In genomic region chr3:185460719-185461350, GRCh38 we compare ENCODE assay signal across 10 cellular contexts. TPM values are rescaled to one million over a fixed set of nuclear protein-coding genes. Genes with fewer than 3 reads are reported as not detected.
DNase-seq lines count a peak whose midpoint lies in the region; ATAC-seq, FAIRE-seq and TF ChIP-seq lines count a peak whose summit lies in the region.
"Had no signal": no experiment of that assay in that cellular context is flagged by ENCODE, and none has a peak within 500 bp of the region (broad histone marks: within the 10 kb centered on the region; RNA-seq: fewer than 3 reads in every experiment).

No MANE protein-coding gene starts in this region.

- DNase-seq in ELR (ENCODE audit: low read depth) (peak; percentile 55), bronchial epithelial cell (ENCODE audit: low read depth) (peak; percentile 47), NCI-H1436 treated with DMSO at 0.1 percent for 48 hours (lab: John Stamatoyannopoulos, UW) (no peak), GM19238 (ENCODE audit: insufficient read length, low spot score) (no peak), DMS79 treated with DMSO at 0.1 percent for 48 hours (lab: John Stamatoyannopoulos, UW) (no peak)
- no peak for DNase-seq in activated T-cell treated with anti-CD3 and anti-CD28 coated beads, Interleukin-2, amount 50 U/mL, for 4 hours

- H3K27me3 Mint-ChIP-seq in nephron (ENCODE audit: low read depth): no peaks in the 10 kb centered on the region
- H3K27me3 Mint-ChIP-seq in activated T-cell treated with anti-CD3 and anti-CD28 coated beads, Interleukin-2, amount 50 U/mL, for 4 hours (ENCODE audit: low read depth): no peaks in the 10 kb centered on the region

- H3K4me3 Mint-ChIP-seq in nephron: no peak overlapping the region
- no peak overlapping the region for H3K4me3 Mint-ChIP-seq in activated T-cell treated with anti-CD3 and anti-CD28 coated beads, Interleukin-2, amount 50 U/mL, for 4 hours

- H3K36me3 ChIP-seq in bronchial epithelial cell (ENCODE audit: control insufficient read depth, insufficient read depth, low read length): peaks cover 2% of the 10 kb centered on the region

- H3K27me3 ChIP-seq in bronchial epithelial cell (ENCODE audit: control insufficient read depth, insufficient read depth, low read length): no peaks in the 10 kb centered on the region

- H3K36me3 Mint-ChIP-seq in nephron (ENCODE audit: low read depth): peaks cover 38% of the 10 kb centered on the region
- no peaks in the 10 kb centered on the region for H3K36me3 Mint-ChIP-seq in activated T-cell treated with anti-CD3 and anti-CD28 coated beads, Interleukin-2, amount 50 U/mL, for 4 hours (ENCODE audit: insufficient read depth)

- no peak overlapping the region for H3K4me3 ChIP-seq in bronchial epithelial cell (ENCODE audit: low read depth, low read length)
- H3K4me3 ChIP-seq: skin epidermis had no signal

- no peaks in the 10 kb centered on the region for H3K9me3 Mint-ChIP-seq in nephron
- H3K9me3 Mint-ChIP-seq in activated T-cell treated with anti-CD3 and anti-CD28 coated beads, Interleukin-2, amount 50 U/mL, for 4 hours: no peaks in the 10 kb centered on the region

- H3K4me1 Mint-ChIP-seq in nephron: no peaks in the 10 kb centered on the region
- no peaks in the 10 kb centered on the region for H3K4me1 Mint-ChIP-seq in activated T-cell treated with anti-CD3 and anti-CD28 coated beads, Interleukin-2, amount 50 U/mL, for 4 hours (ENCODE audit: low read depth)

- TF ChIP-seq CTCF in LNCAP (IDR thresholded peaks at IDR 0.05): peak; percentile 60; the same call in 1 of the 2 replicates
- TF ChIP-seq CTCF in bronchial epithelial cell (IDR thresholded peaks at IDR 0.05; ENCODE audit: insufficient read depth, low read length, severe bottlenecking): peak; percentile 32
- TF ChIP-seq CTCF in nephron (IDR thresholded peaks at IDR 0.05; ENCODE audit: unreplicated experiment in 3 of 3): peak in 2 of 3 experiments; percentile 14 to 31

- FAIRE-seq in bronchial epithelial cell (lab: Jason Lieb, UNC): no peak
- FAIRE-seq: colon had no signal

- H3K27ac Mint-ChIP-seq in nephron: no peak overlapping the region

- no peak for ATAC-seq in activated T-cell treated with anti-CD3 and anti-CD28 coated beads, Interleukin-2, amount 50 U/mL, for 4 hours

RNA-seq across cellular contexts. Expression of gene TMEM41A, which starts 38.0 kb away (rescaled TPM):
- 14.5 and 19.2 TPM in 2 replicates for total RNA-seq in bronchial epithelial cell
- total RNA-seq in activated T-cell treated with anti-CD3 and anti-CD28 coated beads, Interleukin-2, amount 50 U/mL, for 4 hours: 10 to 100 TPM; 25.1 to 28.0 (median 25.6) TPM

Comparison
In these comparisons a context has a peak if more than half of its experiments do, and no peak if none do; other contexts are left out.
1. DNase-seq: peak in ELR (single experiment) and bronchial epithelial cell (single experiment); none in NCI-H1436 treated with DMSO at 0.1 percent for 48 hours (single experiment), activated T-cell treated with anti-CD3 and anti-CD28 coated beads, Interleukin-2, amount 50 U/mL, for 4 hours (single experiment), GM19238 (single experiment) and DMS79 treated with DMSO at 0.1 percent for 48 hours (single experiment).
2. Peak in every context shown above with its lines, with median percentiles within 50 percentile points of each other: CTCF ChIP-seq.